Comparison of ENCODE assay signal across 25 cellular contexts in genomic region chr22:20625270-20625669, GRCh38.
A peak's percentile ranks its signal among the peaks of the same experiment; 100 is the strongest.
DNase-seq lines count a peak whose midpoint lies in the region; ATAC-seq, FAIRE-seq and TF ChIP-seq lines count a peak whose summit lies in the region.
"Had no signal": no experiment of that assay in that cellular context is flagged by ENCODE, and none has a peak within 500 bp of the region (broad histone marks: within the 10 kb centered on the region; RNA-seq: fewer than 3 reads in every experiment).

No MANE protein-coding gene starts in this region.

- POLR2A ChIA-PET in K562 (lab: Yijun Ruan, JAX), result interaction anchor here (0.7 to 2.8 kb wide), 3 partner anchors 9 to 303 kb away, joined by 3 to 16 read pairs (median 3); no protein-coding TSS in a partner anchor

- 10% methylated on average over 4 of the region's 4 CpGs for WGBS in K562 (ENCODE audit: insufficient coverage, low coverage, missing lambda C conversion rate)

- TF ChIP-seq RAD21 in K562 (CRISPR knock-in tag; conservative IDR thresholded peaks at IDR 0.05 in 1 of 2, IDR thresholded peaks at IDR 0.05 in 1 of 2), result no peak

- no peak overlapping the region for H3K4me3 ChIP-seq in BLaER1
- no peak overlapping the region for H3K4me3 ChIP-seq in K562
- no peak overlapping the region for H3K4me3 ChIP-seq in MG63
- H3K4me3 ChIP-seq: GM23338, HAP-1, PC-9, SK-N-MC had no signal

- H3K27me3 ChIP-seq in BLaER1 (no peaks in the 10 kb centered on the region), K562 (ENCODE audit: control insufficient read depth in 2 of 2, insufficient read depth in 2 of 2, low read length in 2 of 2) (peaks cover 46 to 72% of the 10 kb centered on the region in 2 experiments), MG63 (no peaks in the 10 kb centered on the region; the same call in 1 of the 2 replicates)

- H4K20me1 ChIP-seq in BLaER1 (no peaks in the 10 kb centered on the region), K562 (replicated peaks; ENCODE audit: control insufficient read depth, insufficient read depth, low read length) (peaks cover 34% of the 10 kb centered on the region)

- no peak for DNase-seq in GM12892 (ENCODE audit: insufficient read length)
- peak; percentile 47 for DNase-seq in GM20000 (ENCODE audit: low spot score)
- no peak for DNase-seq in K562 (ENCODE audit: extremely low read depth in 1 of 4, low spot score in 3 of 4)
- no peak for DNase-seq in MG63
- no peak for DNase-seq in NK-92 treated with Interleukin-12 subunit alpha and Interleukin-12 subunit beta, amount 100 ng/mL, for 24 hours (lab: John Stamatoyannopoulos, UW)
- no peak for DNase-seq in hepatic stellate cell (ENCODE audit: low spot score)
- DNase-seq: AML-193; Calu3; CD8-positive, alpha-beta memory T cell; DMS153; KG1; MV-4-11; NCI-H1105 treated with DMSO at 0.1 percent for 48 hours; NCI-H2029 treated with DMSO at 0.1 percent for 48 hours; NCI-H2171 treated with DMSO at 0.1 percent for 48 hours; NCI-H446; NCI-H526; PC-9; RPMI8226; SHP77 had no signal

- BruUV-seq in K562 (replicated peaks; lab: Mats Ljungman, UMichigan), result no TSS peak

- no peak for ATAC-seq in K562
- ATAC-seq: GM23338 had no signal

- no peak overlapping the region for H2AFZ ChIP-seq in K562 (ENCODE audit: low read depth, low read length)
- H2AFZ ChIP-seq: GM23338, PC-9 had no signal

- TF ChIP-seq EP300 in K562 (IDR thresholded peaks at IDR 0.05; ENCODE audit: low read length), result no peak

- H3K4me2 ChIP-seq in BLaER1, result peak overlapping the region; percentile 33; the same call in 1 of the 2 replicates
- H3K4me2 ChIP-seq in K562 (ENCODE audit: insufficient read depth, low read length), result no peak overlapping the region
- H3K4me2 ChIP-seq: GM23338, PC-9 had no signal

- H3K9ac ChIP-seq in BLaER1 (no peak overlapping the region), K562 (ENCODE audit: insufficient read depth in 1 of 2, low read depth in 2 of 2, low read length in 2 of 2) (no peak overlapping the region)

- H3K79me2 ChIP-seq in K562 (ENCODE audit: control insufficient read depth, insufficient read depth, low read length), result no peaks in the 10 kb centered on the region

- TF ChIP-seq POLR2A in GM12892 (IDR thresholded peaks at IDR 0.05; ENCODE audit: low read depth, low read length) (0 out of 2 replicates have a peak, but pooled peaks have one; percentile 47), K562 (conservative IDR thresholded peaks at IDR 0.05) (no peak)

- in situ Hi-C loops in K562 (cut with MboI), result no loop called here

- intact Hi-C loops in K562 (cut with micrococcal nuclease), result no loop called here

- FAIRE-seq in GM12892 (lab: Jason Lieb, UNC), result peak; percentile 38
- FAIRE-seq in K562 (lab: Jason Lieb, UNC), result no peak

- H3K27ac ChIP-seq in BLaER1 (no peak overlapping the region), K562 (ENCODE audit: extremely low read depth, low read depth, low read length) (no peak overlapping the region)
- H3K27ac ChIP-seq: C4-2B, PC-9, SK-N-MC had no signal

- TF ChIP-seq CTCF in GM20000 (IDR thresholded peaks at IDR 0.05; ENCODE audit: extremely low read depth, missing control alignments), result no peak
- TF ChIP-seq CTCF in K562 (IDR thresholded peaks at IDR 0.05 in 2 of 3, conservative IDR thresholded peaks at IDR 0.05 in 1 of 3; ENCODE audit: insufficient read depth in 2 of 3, low read depth in 1 of 3, low read length in 3 of 3), result no peak

- H3K9me1 ChIP-seq in K562 (ENCODE audit: control insufficient read depth, insufficient read depth, low read length), result no peaks in the 10 kb centered on the region

- H3K9me3 ChIP-seq in BLaER1 (no peaks in the 10 kb centered on the region), K562 (replicated peaks; ENCODE audit: control insufficient read depth, insufficient read depth, low read depth, low read length) (no peaks in the 10 kb centered on the region), MG63 (no peaks in the 10 kb centered on the region)
- H3K9me3 ChIP-seq: HAP-1 had no signal

- peaks cover 16% of the 10 kb centered on the region for H3K4me1 ChIP-seq in BLaER1
- H3K4me1 ChIP-seq in K562 (replicated peaks in 1 of 2; ENCODE audit: control insufficient read depth in 2 of 2, insufficient read depth in 2 of 2, low read length in 2 of 2), result peaks cover 0 to 3% of the 10 kb centered on the region in 2 experiments; a peak in 1 of 5 replicates
- H3K4me1 ChIP-seq: HAP-1 had no signal

- H3K36me3 ChIP-seq in BLaER1 (no peaks in the 10 kb centered on the region), K562 (ENCODE audit: control insufficient read depth, insufficient read depth, low read length) (no peaks in the 10 kb centered on the region), MG63 (no peaks in the 10 kb centered on the region)
- H3K36me3 ChIP-seq: HAP-1 had no signal

- CTCF ChIA-PET in K562 (lab: Yijun Ruan, JAX; ENCODE audit: low intra/inter-chr PET ratio), result no interaction called here

TF ChIP-seq in K562, 482 proteins besides CTCF, POLR2A, EP300 and RAD21:
- peak; percentile 39; the same call in 1 of the 2 replicates for TF ChIP-seq HNRNPUL1 (IDR thresholded peaks at IDR 0.05; ENCODE audit: low read length)
- TF ChIP-seq STAG1 (CRISPR knock-in tag; IDR thresholded peaks at IDR 0.05; ENCODE audit: borderline replicate concordance), result 0 out of 2 replicates have a peak, but pooled peaks have one; percentile 14
- no peak for TF ChIP-seq YBX1 (IDR thresholded peaks at IDR 0.05)
